In the genomic region with DNA sequence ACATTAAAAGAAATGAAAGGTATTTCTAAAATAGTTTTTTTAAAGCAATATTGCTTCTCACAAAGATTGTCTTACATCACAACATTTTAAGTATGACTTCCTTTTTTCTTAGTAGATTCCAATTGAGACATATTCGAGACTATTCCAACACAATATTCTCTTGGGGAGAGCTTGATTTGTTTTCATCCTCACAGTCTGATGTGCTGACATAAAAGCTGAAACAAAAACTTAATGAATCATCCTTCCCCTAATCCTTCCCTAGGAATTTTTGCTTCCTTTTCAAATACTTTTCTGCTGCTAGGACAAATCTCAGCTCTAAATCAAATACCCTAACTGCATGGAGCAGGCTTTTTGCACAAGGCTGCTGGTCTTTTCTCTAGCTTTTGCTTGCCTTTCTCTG, we compare ENCODE assay signal across 17 cellular contexts.
A peak's percentile ranks its signal among the peaks of the same experiment; 100 is the strongest.
DNase-seq lines count a peak whose midpoint lies in the region; ATAC-seq, FAIRE-seq and TF ChIP-seq lines count a peak whose summit lies in the region.
"Had no signal": no experiment of that assay in that cellular context is flagged by ENCODE, and none has a peak within 500 bp of the region (broad histone marks: within the 10 kb centered on the region; RNA-seq: fewer than 3 reads in every experiment).

No MANE protein-coding gene starts in this region.

- no peak overlapping the region for H3K4me3 Mint-ChIP-seq in HFFc6
- H3K4me3 Mint-ChIP-seq: activated CD8-positive, alpha-beta T cell treated with anti-CD3 and anti-CD28 coated beads for 36 hours; activated naive CD4-positive, alpha-beta T cell treated with anti-CD3 and anti-CD28 coated beads for 36 hours; stimulated activated memory B cell treated with anti-CD40 and anti-IgM and Interleukin-4, amounts not matched to agents 10 μg/mL and 1 μg/mL and 100 μg/mL, for 72 hours had no signal

- no peaks in the 10 kb centered on the region for H3K9me1 ChIP-seq in keratinocyte (ENCODE audit: control insufficient read depth, extremely low read depth, insufficient read depth, low read length)

- H3K27me3 ChIP-seq in bronchial epithelial cell (ENCODE audit: control insufficient read depth, insufficient read depth, low read length), result no peaks in the 10 kb centered on the region
- H3K27me3 ChIP-seq in keratinocyte (ENCODE audit: control insufficient read depth, extremely low read depth, insufficient read depth, low read length), result no peaks in the 10 kb centered on the region
- H3K27me3 ChIP-seq in tibial artery, result no peaks in the 10 kb centered on the region
- H3K27me3 ChIP-seq: colonic mucosa, neutrophil had no signal

- peak; percentile 53 for DNase-seq in AG04449 (ENCODE audit: low read depth, low spot score)
- peak; percentile 32 for DNase-seq in HFFc6
- DNase-seq in bronchial epithelial cell (ENCODE audit: low read depth), result peak; percentile 48
- DNase-seq in keratinocyte (ENCODE audit: low read depth, low spot score), result no peak
- no peak for DNase-seq in iPS-NIHi7 (ENCODE audit: extremely low spot score)
- DNase-seq in NCI-H446 treated with DMSO at 0.1 percent for 48 hours (lab: John Stamatoyannopoulos, UW), result no peak
- DNase-seq in tibial artery, result no peak
- DNase-seq: activated CD8-positive, alpha-beta T cell treated with anti-CD3 and anti-CD28 coated beads for 36 hours; activated naive CD4-positive, alpha-beta T cell treated with anti-CD3 and anti-CD28 coated beads for 36 hours; colonic mucosa; glutamatergic neuron; T-helper 2 cell had no signal

- H3K9me3 Mint-ChIP-seq in HFFc6, result no peaks in the 10 kb centered on the region; the same call in 1 of the 2 replicates
- H3K9me3 Mint-ChIP-seq: activated CD8-positive, alpha-beta T cell treated with anti-CD3 and anti-CD28 coated beads for 36 hours had no signal

- no peaks in the 10 kb centered on the region for H4K20me1 ChIP-seq in keratinocyte (ENCODE audit: control insufficient read depth, extremely low read depth, insufficient read depth, low read length)

- dilution Hi-C loops in keratinocyte (cut with MboI; ENCODE audit: extremely low pct_ligation_motif_present, low sequenced_read_pairs), result no loop called here

- no peak overlapping the region for H2AFZ ChIP-seq in keratinocyte (ENCODE audit: control insufficient read depth, low read length)

- H3K9ac ChIP-seq in keratinocyte (ENCODE audit: control insufficient read depth, extremely low read depth, insufficient read depth, low read length), result no peak overlapping the region

- no peaks in the 10 kb centered on the region for H3K9me3 ChIP-seq in keratinocyte (ENCODE audit: control insufficient read depth, low read depth, low read length)
- H3K9me3 ChIP-seq in tibial artery, result peaks cover 0 to 3% (median 0%) of the 10 kb centered on the region in 3 donors
- H3K9me3 ChIP-seq: colonic mucosa, neutrophil had no signal

- H3K27ac Mint-ChIP-seq in HFFc6, result no peak overlapping the region
- H3K27ac Mint-ChIP-seq: activated CD8-positive, alpha-beta T cell treated with anti-CD3 and anti-CD28 coated beads for 36 hours; activated naive CD4-positive, alpha-beta T cell treated with anti-CD3 and anti-CD28 coated beads for 36 hours; stimulated activated memory B cell treated with anti-CD40 and anti-IgM and Interleukin-4, amounts not matched to agents 10 μg/mL and 1 μg/mL and 100 μg/mL, for 72 hours had no signal

- no peak overlapping the region for H3K4me2 ChIP-seq in keratinocyte (ENCODE audit: control insufficient read depth, extremely low read depth, insufficient read depth, low read depth, low read length)

- H3K27me3 Mint-ChIP-seq in HFFc6 (ENCODE audit: insufficient read depth), result peaks cover 2% of the 10 kb centered on the region
- H3K27me3 Mint-ChIP-seq: activated CD8-positive, alpha-beta T cell treated with anti-CD3 and anti-CD28 coated beads for 36 hours; stimulated activated memory B cell treated with anti-CD40 and anti-IgM and Interleukin-4, amounts not matched to agents 10 μg/mL and 1 μg/mL and 100 μg/mL, for 72 hours had no signal

- H3K27ac ChIP-seq in keratinocyte (ENCODE audit: control insufficient read depth, insufficient read depth, low read length), result no peak overlapping the region
- no peak overlapping the region for H3K27ac ChIP-seq in tibial artery
- H3K27ac ChIP-seq: C4-2B, colonic mucosa, neutrophil had no signal

- intact Hi-C loops in tibial artery (cut with DNase I; ENCODE audit: low total_unique reads), result no loop called here

- H3K36me3 Mint-ChIP-seq in HFFc6 (ENCODE audit: low read depth), result no peaks in the 10 kb centered on the region
- H3K36me3 Mint-ChIP-seq: stimulated activated memory B cell treated with anti-CD40 and anti-IgM and Interleukin-4, amounts not matched to agents 10 μg/mL and 1 μg/mL and 100 μg/mL, for 72 hours had no signal

- peaks cover 12% of the 10 kb centered on the region for H3K4me1 Mint-ChIP-seq in HFFc6 (ENCODE audit: low read depth)

- POLR2A ChIA-PET in AG04449 (lab: Yijun Ruan, JAX), result interaction anchor here (0.6 kb wide), 1 partner anchor 246 kb away, joined by 3 read pairs; no protein-coding TSS in a partner anchor

- H3K79me2 ChIP-seq in keratinocyte (ENCODE audit: control insufficient read depth, insufficient read depth, low read length), result no peaks in the 10 kb centered on the region

- H3K36me3 ChIP-seq in bronchial epithelial cell (ENCODE audit: control insufficient read depth, insufficient read depth, low read length), result no peaks in the 10 kb centered on the region
- H3K36me3 ChIP-seq in keratinocyte (ENCODE audit: control insufficient read depth in 2 of 2, extremely low read depth in 1 of 2, insufficient read depth in 2 of 2, low read length in 2 of 2), result no peaks in the 10 kb centered on the region
- H3K36me3 ChIP-seq in tibial artery, result no peaks in the 10 kb centered on the region
- H3K36me3 ChIP-seq: colonic mucosa, neutrophil had no signal

- H3K4me3 ChIP-seq in AG04449 (ENCODE audit: low read depth, low read length), result no peak overlapping the region
- no peak overlapping the region for H3K4me3 ChIP-seq in bronchial epithelial cell (ENCODE audit: low read depth, low read length)
- H3K4me3 ChIP-seq in keratinocyte (ENCODE audit: control insufficient read depth in 2 of 3, extremely low read depth in 1 of 3, insufficient read depth in 2 of 3, low read depth in 1 of 3, low read length in 3 of 3), result no peak overlapping the region
- H3K4me3 ChIP-seq in tibial artery, result no peak overlapping the region
- H3K4me3 ChIP-seq: colonic mucosa, lung had no signal

- no peaks in the 10 kb centered on the region for H3K4me1 ChIP-seq in keratinocyte (ENCODE audit: control insufficient read depth, extremely low read depth, insufficient read depth, low read length)
- H3K4me1 ChIP-seq in tibial artery, result peaks cover 0 to 24% (median 6%) of the 10 kb centered on the region in 4 donors
- H3K4me1 ChIP-seq: colonic mucosa had no signal

- FAIRE-seq in bronchial epithelial cell (lab: Jason Lieb, UNC) (no peak), keratinocyte (lab: Jason Lieb, UNC) (peak; percentile 44)

- CTCF ChIA-PET in AG04449 (lab: Yijun Ruan, JAX), result no interaction called here

- no peak for ATAC-seq in GM19463 (IDR thresholded peaks at IDR 0.05; ENCODE audit: unreplicated experiment)
- ATAC-seq: activated CD8-positive, alpha-beta T cell treated with anti-CD3 and anti-CD28 coated beads for 36 hours; stimulated activated memory B cell treated with anti-CD40 and anti-IgM and Interleukin-4, amounts not matched to agents 10 μg/mL and 1 μg/mL and 100 μg/mL, for 72 hours had no signal

- no peak for TF ChIP-seq CTCF in AG04449 (IDR thresholded peaks at IDR 0.05; ENCODE audit: insufficient read depth, low read length, missing control alignments)
- TF ChIP-seq CTCF in HFFc6 (IDR thresholded peaks at IDR 0.05), result no peak
- TF ChIP-seq CTCF in bronchial epithelial cell (IDR thresholded peaks at IDR 0.05; ENCODE audit: insufficient read depth, low read length, severe bottlenecking), result no peak
- no peak for TF ChIP-seq CTCF in keratinocyte (optimal IDR thresholded peaks at IDR 0.05 in 1 of 3, IDR thresholded peaks at IDR 0.05 in 1 of 3, conservative IDR thresholded peaks at IDR 0.05 in 1 of 3; ENCODE audit: extremely low read depth in 1 of 3, insufficient read depth in 2 of 3, low read length in 3 of 3)
- no peak for TF ChIP-seq CTCF in tibial artery (IDR thresholded peaks at IDR 0.05)

Comparison
In these comparisons a context has a peak if more than half of its experiments do, and no peak if none do; other contexts are left out.
1. DNase-seq: peak in AG04449 (single experiment), HFFc6 (single experiment) and bronchial epithelial cell (single experiment); none in keratinocyte (single experiment), iPS-NIHi7 (single experiment), NCI-H446 treated with DMSO at 0.1 percent for 48 hours (single experiment) and tibial artery (0 of 2).